Comparison of ENCODE assay signal across 14 cellular contexts in genomic region chr14:74985028-74985310, GRCh38.
"Had no signal": no experiment of that assay in that cellular context is flagged by ENCODE, and none has a peak within 500 bp of the region (broad histone marks: within the 10 kb centered on the region; RNA-seq: fewer than 3 reads in every experiment).

No MANE protein-coding gene starts in this region.

- H3K36me3 Mint-ChIP-seq: activated naive CD8-positive, alpha-beta T cell treated with anti-CD3 and anti-CD28 coated beads, Interleukin-2, amount 10 ng/mL, durations not matched to agents 7 days and 5 days had no signal

- H3K27me3 ChIP-seq: gastrocnemius medialis, sigmoid colon, upper lobe of right lung had no signal

- ATAC-seq: activated CD4-positive, CD25-positive, alpha-beta regulatory T cell treated with anti-CD3 and anti-CD28 coated beads, Interleukin-2, amount 50 U/mL, for 24 hours; activated T-cell treated with anti-CD3 and anti-CD28 coated beads, Interleukin-2, amount 50 U/mL, for 72 hours; gastrocnemius medialis; lower lobe of right lung; upper lobe of right lung had no signal

- DNase-seq: activated CD4-positive, alpha-beta T cell treated with anti-CD3 and anti-CD28 coated beads, Interleukin-2, amount 50 U/mL, for 48 hours; activated gamma-delta T cell treated with Interleukin-2 at 50 U/mL for 16 hours; activated naive CD8-positive, alpha-beta T cell treated with anti-CD3 and anti-CD28 coated beads, Interleukin-2, amount 10 ng/mL, durations not matched to agents 7 days and 5 days; activated T-cell treated with anti-CD3 and anti-CD28 coated beads, Interleukin-2, amount 50 U/mL, for 72 hours; anterior cingulate cortex; effector CD4-positive, alpha-beta T cell; gastrocnemius medialis; lower lobe of right lung; midbrain; sigmoid colon; stimulated activated CD4-positive, alpha-beta T cell treated with anti-CD3 and anti-CD28 coated beads, Interleukin-12 subunit alpha, Interleukin-12 subunit beta, amount 100 ng/mL, for 4 hours; stimulated activated naive CD4-positive, alpha-beta T cell treated with Interleukin-2 at 50 U/mL for 16 hours; upper lobe of right lung had no signal

- H3K9me3 Mint-ChIP-seq: activated naive CD8-positive, alpha-beta T cell treated with anti-CD3 and anti-CD28 coated beads, Interleukin-2, amount 10 ng/mL, durations not matched to agents 7 days and 5 days; activated T-cell treated with anti-CD3 and anti-CD28 coated beads, Interleukin-2, amount 50 U/mL, for 72 hours had no signal

- H3K4me3 ChIP-seq: gastrocnemius medialis, lower lobe of right lung, sigmoid colon, upper lobe of right lung had no signal

- H3K27ac ChIP-seq: lower lobe of right lung, sigmoid colon, upper lobe of right lung had no signal

- H3K4me1 Mint-ChIP-seq: activated naive CD8-positive, alpha-beta T cell treated with anti-CD3 and anti-CD28 coated beads, Interleukin-2, amount 10 ng/mL, durations not matched to agents 7 days and 5 days had no signal

- H3K36me3 ChIP-seq: gastrocnemius medialis, lower lobe of right lung, sigmoid colon, upper lobe of right lung had no signal

- H3K27ac Mint-ChIP-seq: activated naive CD8-positive, alpha-beta T cell treated with anti-CD3 and anti-CD28 coated beads, Interleukin-2, amount 10 ng/mL, durations not matched to agents 7 days and 5 days; activated T-cell treated with anti-CD3 and anti-CD28 coated beads, Interleukin-2, amount 50 U/mL, for 72 hours had no signal

- H3K9me3 ChIP-seq: gastrocnemius medialis, lower lobe of right lung, sigmoid colon, upper lobe of right lung had no signal

- H3K4me1 ChIP-seq: sigmoid colon had no signal

- H3K4me3 Mint-ChIP-seq: activated naive CD8-positive, alpha-beta T cell treated with anti-CD3 and anti-CD28 coated beads, Interleukin-2, amount 10 ng/mL, durations not matched to agents 7 days and 5 days; activated T-cell treated with anti-CD3 and anti-CD28 coated beads, Interleukin-2, amount 50 U/mL, for 72 hours had no signal
